ENCODE assay signal across 11 cellular contexts in the genomic region with DNA sequence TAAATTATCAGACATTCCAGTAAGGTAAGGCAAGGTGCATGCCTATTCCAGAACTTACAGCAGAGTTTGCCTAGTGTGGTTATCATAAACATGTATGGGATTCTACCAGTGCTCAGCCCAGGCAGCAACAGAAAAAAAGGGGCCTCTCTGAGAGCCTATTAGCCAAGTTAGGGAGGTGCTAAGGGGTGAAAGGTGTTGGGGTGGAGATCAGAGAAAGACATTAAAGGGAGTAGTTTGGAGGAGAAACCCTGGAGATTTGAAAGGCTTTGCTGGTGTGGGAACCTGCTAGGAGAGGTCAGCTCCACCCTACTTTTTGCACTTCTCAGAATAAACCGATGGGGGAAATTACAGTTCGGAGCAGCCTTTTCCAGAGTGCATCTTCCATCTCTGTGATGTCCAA. TPM values are rescaled to one million over a fixed set of nuclear protein-coding genes. Genes with fewer than 3 reads are reported as not detected.
DNase-seq lines count a peak whose midpoint lies in the region; ATAC-seq, FAIRE-seq and TF ChIP-seq lines count a peak whose summit lies in the region.
"Had no signal": no experiment of that assay in that cellular context is flagged by ENCODE, and none has a peak within 500 bp of the region (broad histone marks: within the 10 kb centered on the region; RNA-seq: fewer than 3 reads in every experiment).

No MANE protein-coding gene starts in this region.

- POLR2A ChIA-PET in A549 (lab: Yijun Ruan, JAX), result interaction anchor here (0.5 kb wide), 1 partner anchor 158 kb away, joined by 3 read pairs; no protein-coding TSS in a partner anchor

- peak overlapping the region; percentile 98 for H3K9ac ChIP-seq in adipocyte (ENCODE audit: low read length)

- no peaks in the 10 kb centered on the region for H3K27me3 ChIP-seq in HAP-1 (ENCODE audit: low read depth)
- no peaks in the 10 kb centered on the region for H3K27me3 ChIP-seq in adipocyte (replicated peaks; ENCODE audit: control insufficient read depth, insufficient read depth, low read length)
- no peaks in the 10 kb centered on the region for H3K27me3 ChIP-seq in mononuclear cell (ENCODE audit: insufficient read depth, low read length)

- no peak for FAIRE-seq in A549 (lab: Jason Lieb, UNC)

- H3K4me1 ChIP-seq in A549, result peaks cover 35% of the 10 kb centered on the region
- peaks cover 28% of the 10 kb centered on the region for H3K4me1 ChIP-seq in HAP-1
- peaks cover 59% of the 10 kb centered on the region for H3K4me1 ChIP-seq in adipocyte (ENCODE audit: control insufficient read depth, insufficient read depth, low read length)
- H3K4me1 ChIP-seq in mononuclear cell (ENCODE audit: insufficient read depth, low read length), result peaks cover 68% of the 10 kb centered on the region

- no peak for TF ChIP-seq CTCF in A549 (IDR thresholded peaks at IDR 0.05)

- TF ChIP-seq RAD21 in A549 (conservative IDR thresholded peaks at IDR 0.05 in 1 of 2, IDR thresholded peaks at IDR 0.05 in 1 of 2), result no peak

- no peak for TF ChIP-seq POLR2A in A549 (IDR thresholded peaks at IDR 0.05; ENCODE audit: low read length)

- H3K9me3 ChIP-seq in A549 (no peaks in the 10 kb centered on the region), HAP-1 (no peaks in the 10 kb centered on the region), adipocyte (ENCODE audit: control insufficient read depth, low read length) (no peaks in the 10 kb centered on the region), mononuclear cell (ENCODE audit: low read depth, low read length) (no peaks in the 10 kb centered on the region)

- H3K4me3 ChIP-seq in A549, result no peak overlapping the region
- peak overlapping the region; percentile 89; the same call in 1 of the 2 replicates for H3K4me3 ChIP-seq in HAP-1
- peak overlapping the region; percentile 98 for H3K4me3 ChIP-seq in adipocyte (ENCODE audit: low read length)
- H3K4me3 ChIP-seq in mononuclear cell (ENCODE audit: low read length), result peak overlapping the region; percentile 99

- WGBS in A549 (ENCODE audit: missing lambda C conversion rate), result 81% methylated on average over 2 of the region's 2 CpGs

- peak overlapping the region; percentile 93 for H3K4me2 ChIP-seq in A549

- no peak overlapping the region for H3K27ac ChIP-seq in A549

- no peak for DNase-seq in A549 (ENCODE audit: low read depth in 1 of 2, low spot score in 1 of 2)
- DNase-seq in HAP-1 (ENCODE audit: low spot score in 2 of 2), result no peak
- DNase-seq in adipocyte (ENCODE audit: low read depth), result no peak
- DNase-seq in stimulated activated CD4-positive, alpha-beta T cell treated with anti-CD3 and anti-CD28 coated beads, Interleukin-1b, Interleukin-23, amount 100 ng/mL, for 48 hours, result no peak
- DNase-seq in midbrain (lab: John Stamatoyannopoulos, UW), result no peak

- CTCF ChIA-PET in A549 (lab: Yijun Ruan, JAX), result interaction anchor here (0.7 to 2.7 kb wide), 3 partner anchors 9 to 243 kb away, joined by 3 to 8 read pairs (median 4); no protein-coding TSS in a partner anchor

- ATAC-seq in A549, result no peak
- no peak for ATAC-seq in GM19452 (IDR thresholded peaks at IDR 0.05; ENCODE audit: unreplicated experiment)
- no peak for ATAC-seq in GM21360 (IDR thresholded peaks at IDR 0.05; ENCODE audit: unreplicated experiment)
- ATAC-seq: left lobe of liver had no signal

- in situ Hi-C loops in HAP-1 (cut with MboI; ENCODE audit: low sequenced_read_pairs), result no loop called here

- H3K36me3 ChIP-seq in HAP-1 (replicated peaks) (peaks cover 22% of the 10 kb centered on the region), adipocyte (ENCODE audit: control insufficient read depth, insufficient read depth, low read length, severe bottlenecking) (peaks cover 26% of the 10 kb centered on the region)

- TF ChIP-seq EP300 in A549 (IDR thresholded peaks at IDR 0.05), result no peak

TF ChIP-seq in A549, 52 proteins besides CTCF, POLR2A, EP300 and RAD21:
- TF ChIP-seq HOXB5 (CRISPR knock-in tag; IDR thresholded peaks at IDR 0.05) (no peak), CHD4 (IDR thresholded peaks at IDR 0.05; ENCODE audit: borderline replicate concordance) (no peak)

RNA-seq across cellular contexts. Expression of gene ARPC2, which starts 2.9 kb away (rescaled TPM):
- polyA plus RNA-seq in A549 (2011; rRNA removed), result 279 and 374 TPM in 2 replicates
- 247 and 267 TPM in 2 replicates for polyA plus RNA-seq in A549 (2012; cell fraction: cytosol; rRNA removed)
- polyA plus RNA-seq in A549 (2012; cell fraction: nucleus; rRNA removed), result 108 and 114 TPM in 2 replicates
- 263 to 283 TPM (median 273 TPM) in 3 replicates for polyA plus RNA-seq in A549 (2017; fragmentation: RNase III; extraction: RNeasy Plus Mini Kit Qiagen cat#74134 plus additional on column Dnase treatment)
- polyA minus RNA-seq in A549 (2011; rRNA and poly(A)+ RNA removed), result 179 and 190 TPM in 2 replicates
- total RNA-seq in mononuclear cell, result 551 TPM

RNA-seq across cellular contexts. Expression of gene GPBAR1, which starts 40.9 kb away (rescaled TPM):
- polyA plus RNA-seq in A549 (2011; rRNA removed) (0.05 and 0.06 TPM in 2 replicates), A549 (2017; fragmentation: RNase III; extraction: RNeasy Plus Mini Kit Qiagen cat#74134 plus additional on column Dnase treatment) (0.12 to 0.16 TPM (median 0.13 TPM) in 3 replicates)
- polyA plus RNA-seq in A549 (2012; cell fraction: cytosol; rRNA removed), result 0.05 and 0.09 TPM in 2 replicates
- polyA plus RNA-seq in A549 (2012; cell fraction: nucleus; rRNA removed), result 0.73 and 0.77 TPM in 2 replicates
- 0.19 and 0.54 TPM in 2 replicates for polyA minus RNA-seq in A549 (2011; rRNA and poly(A)+ RNA removed)
- total RNA-seq in mononuclear cell, result 2.9 TPM
- total RNA-seq: Daoy, SK-MEL-5 had no signal

RNA-seq across cellular contexts. Expression of gene AAMP, which starts 50.0 kb away (rescaled TPM):
- polyA plus RNA-seq in A549 (2011; rRNA removed), result 71.3 and 82.0 TPM in 2 replicates
- polyA plus RNA-seq in A549 (2012; cell fraction: cytosol; rRNA removed), result 178 and 187 TPM in 2 replicates
- polyA plus RNA-seq in A549 (2012; cell fraction: nucleus; rRNA removed), result 208 and 219 TPM in 2 replicates
- 165 to 173 TPM (median 168 TPM) in 3 replicates for polyA plus RNA-seq in A549 (2017; fragmentation: RNase III; extraction: RNeasy Plus Mini Kit Qiagen cat#74134 plus additional on column Dnase treatment)
- 53.9 and 65.4 TPM in 2 replicates for polyA minus RNA-seq in A549 (2011; rRNA and poly(A)+ RNA removed)
- total RNA-seq in mononuclear cell, result 27.1 TPM

RNA-seq across cellular contexts. Expression of gene PNKD, which starts 50.4 kb away (rescaled TPM):
- 46.2 and 52.6 TPM in 2 replicates for polyA plus RNA-seq in A549 (2011; rRNA removed)
- polyA plus RNA-seq in A549 (2012; cell fraction: cytosol; rRNA removed), result 101 and 104 TPM in 2 replicates
- 71.2 and 85.9 TPM in 2 replicates for polyA plus RNA-seq in A549 (2012; cell fraction: nucleus; rRNA removed)
- polyA plus RNA-seq in A549 (2017; fragmentation: RNase III; extraction: RNeasy Plus Mini Kit Qiagen cat#74134 plus additional on column Dnase treatment), result 47.2 to 51.7 TPM (median 51.6 TPM) in 3 replicates
- 21.0 and 26.5 TPM in 2 replicates for polyA minus RNA-seq in A549 (2011; rRNA and poly(A)+ RNA removed)
- 14.2 TPM for total RNA-seq in mononuclear cell

RNA-seq across cellular contexts. Expression of gene CXCR1, which starts 53.2 kb away (rescaled TPM):
- polyA plus RNA-seq in A549 (2011; rRNA removed) (not detected in 2 replicates), A549 (2017; fragmentation: RNase III; extraction: RNeasy Plus Mini Kit Qiagen cat#74134 plus additional on column Dnase treatment) (not detected in 3 replicates)
- polyA plus RNA-seq in A549 (2012; cell fraction: cytosol; rRNA removed), result not detected in 2 replicates
- polyA plus RNA-seq in A549 (2012; cell fraction: nucleus; rRNA removed), result not detected in 2 replicates
- polyA minus RNA-seq in A549 (2011; rRNA and poly(A)+ RNA removed), result 0.08 TPM in 1 of 2 replicates, not detected in the other
- 0.10 TPM for total RNA-seq in mononuclear cell
- total RNA-seq: Daoy, SK-MEL-5 had no signal
